Comparison of ENCODE assay signal across 9 cellular contexts in genomic region chr16:55370762-55371482, GRCh38. TPM values are rescaled to one million over a fixed set of nuclear protein-coding genes. Genes with fewer than 3 reads are reported as not detected.
DNase-seq lines count a peak whose midpoint lies in the region; ATAC-seq and TF ChIP-seq lines count a peak whose summit lies in the region.
"Had no signal": no experiment of that assay in that cellular context is flagged by ENCODE, and none has a peak within 500 bp of the region (broad histone marks: within the 10 kb centered on the region; RNA-seq: fewer than 3 reads in every experiment).

No MANE protein-coding gene starts in this region.

- peaks cover 0 to 47% (median 16%) of the 10 kb centered on the region in 45 donors for H3K27me3 ChIP-seq in dorsolateral prefrontal cortex
- peaks cover 0 to 20% (median 4%) of the 10 kb centered on the region in 4 donors for H3K27me3 ChIP-seq in liver (ENCODE audit: control insufficient read depth in 4 of 4, insufficient read depth in 4 of 4, low read length in 3 of 4)

- H3K36me3 Mint-ChIP-seq in activated T-cell treated with anti-CD3 and anti-CD28 coated beads, Interleukin-2, amount 50 U/mL, for 24 hours (ENCODE audit: low read depth) = no peaks in the 10 kb centered on the region
- H3K36me3 Mint-ChIP-seq: activated naive CD4-positive, alpha-beta T cell treated with anti-CD3 and anti-CD28 coated beads, Interleukin-2, amount 50 U/mL, for 24 hours had no signal

- peak; percentile 65 to 67 for TF ChIP-seq RAD21 in liver (IDR thresholded peaks at IDR 0.05)

- no peaks in the 10 kb centered on the region for H3K36me3 ChIP-seq in liver (ENCODE audit: control insufficient read depth in 4 of 4, insufficient read depth in 3 of 4, low read depth in 1 of 4, low read length in 3 of 4)

- H3K9me3 ChIP-seq in liver (ENCODE audit: control insufficient read depth in 4 of 4, low read length in 3 of 4) = no peaks in the 10 kb centered on the region

- no peak overlapping the region for H3K9ac ChIP-seq in liver (ENCODE audit: low read depth in 1 of 2, low read length in 2 of 2)

- no peak overlapping the region for H3K4me3 Mint-ChIP-seq in activated T-cell treated with anti-CD3 and anti-CD28 coated beads, Interleukin-2, amount 50 U/mL, for 24 hours
- H3K4me3 Mint-ChIP-seq: activated naive CD4-positive, alpha-beta T cell treated with anti-CD3 and anti-CD28 coated beads, Interleukin-2, amount 50 U/mL, for 24 hours had no signal

- peak overlapping the region in 46 of 59 donors; percentile 0 to 54 (median 31) for H3K4me3 ChIP-seq in dorsolateral prefrontal cortex
- H3K4me3 ChIP-seq in liver (ENCODE audit: low read depth in 1 of 3, low read length in 3 of 3) = no peak overlapping the region

- ATAC-seq in HG03469 (IDR thresholded peaks at IDR 0.05; ENCODE audit: unreplicated experiment) = no peak

- TF ChIP-seq CTCF in dorsolateral prefrontal cortex (IDR thresholded peaks at IDR 0.05 in 54 of 56, conservative IDR thresholded peaks at IDR 0.05 in 2 of 56; ENCODE audit: low read depth in 1 of 56, partially characterized antibody in 56 of 56) (peak in 54 of 56 donors; percentile 29 to 77 (median 60)), liver (IDR thresholded peaks at IDR 0.05; ENCODE audit: low read depth, low read length, missing input control) (peak; percentile 35)

- 12% methylated on average over 26 of the region's 26 CpGs for WGBS in liver

- intact Hi-C loops in dorsolateral prefrontal cortex (cut with DNase I) = loop anchor here in 1 of 2 donors (5.0 to 10.0 kb wide), 2 partner anchors 434 to 1596 kb away; no protein-coding TSS in a partner anchor

- H3K4me1 ChIP-seq in liver (ENCODE audit: control insufficient read depth in 4 of 4, insufficient read depth in 4 of 4, low read length in 3 of 4) = no peaks in the 10 kb centered on the region

- peaks cover 64% of the 10 kb centered on the region for H3K27me3 Mint-ChIP-seq in activated T-cell treated with anti-CD3 and anti-CD28 coated beads, Interleukin-2, amount 50 U/mL, for 24 hours

- no peaks in the 10 kb centered on the region for H3K9me3 Mint-ChIP-seq in activated T-cell treated with anti-CD3 and anti-CD28 coated beads, Interleukin-2, amount 50 U/mL, for 24 hours
- H3K9me3 Mint-ChIP-seq: activated naive CD4-positive, alpha-beta T cell treated with anti-CD3 and anti-CD28 coated beads, Interleukin-2, amount 50 U/mL, for 24 hours had no signal

- peak; percentile 30 for DNase-seq in activated T-cell treated with anti-CD3 and anti-CD28 coated beads, Interleukin-2, amount 50 U/mL, for 24 hours
- DNase-seq in activated T-cell treated with anti-CD3 and anti-CD28 coated beads for 4 hours (no peak), NCI-H524 treated with DMSO at 0.1 percent for 48 hours (lab: John Stamatoyannopoulos, UW) (peak; percentile 7), dorsolateral prefrontal cortex (peak; percentile 55 to 88 (median 78)), ureter (ENCODE audit: low spot score) (peak; percentile 73), GF-D8 (lab: John Stamatoyannopoulos, UW) (no peak)

- H3K27ac ChIP-seq in dorsolateral prefrontal cortex (no peak overlapping the region), liver (ENCODE audit: low read depth in 1 of 2, low read length in 2 of 2) (no peak overlapping the region)

- H3K27ac Mint-ChIP-seq in activated T-cell treated with anti-CD3 and anti-CD28 coated beads, Interleukin-2, amount 50 U/mL, for 24 hours = no peak overlapping the region
- H3K27ac Mint-ChIP-seq: activated naive CD4-positive, alpha-beta T cell treated with anti-CD3 and anti-CD28 coated beads, Interleukin-2, amount 50 U/mL, for 24 hours had no signal

- H3K4me1 Mint-ChIP-seq in activated T-cell treated with anti-CD3 and anti-CD28 coated beads, Interleukin-2, amount 50 U/mL, for 24 hours (ENCODE audit: low read depth) = peaks cover 3% of the 10 kb centered on the region

TF ChIP-seq in liver, 16 proteins besides CTCF, POLR2A, EP300 and RAD21:
- no peak for TF ChIP-seq NR2F2 (IDR thresholded peaks at IDR 0.05)
- TF ChIP-seq FOXA2 (IDR thresholded peaks at IDR 0.05) = no peak
- no peak for TF ChIP-seq FOXA1 (IDR thresholded peaks at IDR 0.05)
- TF ChIP-seq REST (IDR thresholded peaks at IDR 0.05) = no peak
- TF ChIP-seq HNF4A (conservative IDR thresholded peaks at IDR 0.05) = no peak
- no peak for TF ChIP-seq JUND (IDR thresholded peaks at IDR 0.05)
- no peak for TF ChIP-seq SP1 (IDR thresholded peaks at IDR 0.05)

RNA-seq across cellular contexts. Expression of gene IRX6, which starts 46.9 kb away (rescaled TPM):
- total RNA-seq in dorsolateral prefrontal cortex (under 1 TPM in 6 of 120 experiments, not detected in 114; 0.15 to 0.32 (median 0.19) TPM), liver (not detected), ureter (not detected)
- polyA plus RNA-seq in liver = not detected

Comparison
In these comparisons a context has a peak if more than half of its experiments do, and no peak if none do; other contexts are left out.
1. DNase-seq: peak in activated T-cell treated with anti-CD3 and anti-CD28 coated beads, Interleukin-2, amount 50 U/mL, for 24 hours (single experiment), NCI-H524 treated with DMSO at 0.1 percent for 48 hours (single experiment), dorsolateral prefrontal cortex (10 of 10) and ureter (single experiment); none in activated T-cell treated with anti-CD3 and anti-CD28 coated beads for 4 hours (single experiment) and GF-D8 (single experiment).
2. H3K4me3 ChIP-seq: peak in dorsolateral prefrontal cortex (46 of 59); none in liver (0 of 3).